7 cellular contexts compared by ENCODE assay signal in the genomic region with DNA sequence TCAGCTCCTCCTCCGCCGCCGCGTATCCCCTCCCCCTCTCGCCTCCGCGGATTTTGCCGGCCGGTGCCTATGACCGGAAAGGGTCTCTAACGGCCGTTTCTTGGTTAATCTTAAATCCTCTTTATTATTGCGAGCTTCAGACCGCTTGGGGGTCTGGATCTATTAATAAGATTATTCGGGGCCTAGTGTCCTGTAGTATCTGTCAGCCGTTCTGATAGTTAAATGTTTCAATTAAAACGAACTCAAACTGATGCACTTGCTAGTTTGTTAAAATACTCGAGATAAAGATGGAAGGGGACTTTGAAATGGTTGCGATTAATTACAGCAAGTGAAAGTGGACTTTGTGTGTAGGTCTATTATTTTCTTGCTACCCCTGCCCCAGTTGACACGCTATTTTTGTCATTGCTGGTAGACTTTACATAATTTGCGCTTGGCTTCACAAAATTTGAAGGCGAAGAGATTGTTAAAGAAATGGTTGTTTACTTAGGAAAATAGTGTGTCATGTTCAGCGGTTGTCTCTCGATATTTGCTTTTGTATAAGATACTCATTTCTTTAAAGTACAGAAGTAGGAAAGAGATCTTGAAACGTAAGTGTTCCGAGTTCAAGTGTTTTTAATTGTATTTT. TPM values are rescaled to one million over a fixed set of nuclear protein-coding genes. Genes with fewer than 3 reads are reported as not detected.
A peak's percentile ranks its signal among the peaks of the same experiment; 100 is the strongest.
DNase-seq lines count a peak whose midpoint lies in the region; ATAC-seq and TF ChIP-seq lines count a peak whose summit lies in the region.

No MANE protein-coding gene starts in this region.

- H3K27me3 Mint-ChIP-seq in activated T-cell treated with anti-CD3 and anti-CD28 coated beads, Interleukin-2, amount 50 U/mL, for 24 hours = no peaks in the 10 kb centered on the region

- peaks cover 43% of the 10 kb centered on the region for H3K4me1 Mint-ChIP-seq in activated T-cell treated with anti-CD3 and anti-CD28 coated beads, Interleukin-2, amount 50 U/mL, for 24 hours (ENCODE audit: low read depth)

- no peak for TF ChIP-seq CTCF in cardiac muscle cell (IDR thresholded peaks at IDR 0.05; ENCODE audit: low read depth, low read length)

- intact Hi-C loops in posterior cingulate gyrus (cut with DNase I) = loop anchor here (2.0 to 5.0 kb wide), 3 partner anchors 44 to 63 kb away; a partner anchor contains a TSS

- H3K9me3 ChIP-seq in cardiac muscle cell (ENCODE audit: low read depth) = no peaks in the 10 kb centered on the region

- H3K4me3 Mint-ChIP-seq in activated T-cell treated with anti-CD3 and anti-CD28 coated beads, Interleukin-2, amount 50 U/mL, for 24 hours = peak overlapping the region; percentile 96

- peak overlapping the region; percentile 100 for H3K27ac Mint-ChIP-seq in activated T-cell treated with anti-CD3 and anti-CD28 coated beads, Interleukin-2, amount 50 U/mL, for 24 hours

- H3K36me3 Mint-ChIP-seq in activated T-cell treated with anti-CD3 and anti-CD28 coated beads, Interleukin-2, amount 50 U/mL, for 24 hours (ENCODE audit: low read depth) = peaks cover 88% of the 10 kb centered on the region

- no peaks in the 10 kb centered on the region for H3K27me3 ChIP-seq in cardiac muscle cell

- DNase-seq in Jurkat, Clone E6-1 (ENCODE audit: low read depth, low spot score) = no peak
- no peak for DNase-seq in activated T-cell treated with anti-CD3 and anti-CD28 coated beads, Interleukin-2, amount 50 U/mL, for 24 hours
- no peak for DNase-seq in cardiac muscle cell (ENCODE audit: low read depth in 1 of 2, low spot score in 1 of 2)
- DNase-seq in posterior cingulate gyrus = peak in 8 of 10 donors; percentile 40 to 93 (median 63)

- H3K27ac ChIP-seq in cardiac muscle cell = peak overlapping the region; percentile 97

- H3K9me3 Mint-ChIP-seq in activated T-cell treated with anti-CD3 and anti-CD28 coated beads, Interleukin-2, amount 50 U/mL, for 24 hours = no peaks in the 10 kb centered on the region

- H3K36me3 ChIP-seq in cardiac muscle cell = peaks cover 20% of the 10 kb centered on the region

- ATAC-seq in GM19395 (IDR thresholded peaks at IDR 0.05; ENCODE audit: unreplicated experiment) = peak; percentile 23
- no peak for ATAC-seq in HG02798 (IDR thresholded peaks at IDR 0.05; ENCODE audit: poor library complexity, unreplicated experiment)
- ATAC-seq in HG03175 (IDR thresholded peaks at IDR 0.05; ENCODE audit: unreplicated experiment) = no peak

- peak overlapping the region; percentile 97 for H3K4me3 ChIP-seq in Jurkat, Clone E6-1 (ENCODE audit: low read length)
- H3K4me3 ChIP-seq in cardiac muscle cell = peak overlapping the region; percentile 93

- H3K4me1 ChIP-seq in cardiac muscle cell (ENCODE audit: low read depth) = peaks cover 20% of the 10 kb centered on the region

RNA-seq across cellular contexts. Expression of a gene that starts 0.8 kb away (rescaled TPM):
- 113 TPM for polyA plus RNA-seq in Jurkat, Clone E6-1 (2012; ENCODE audit: insufficient read depth, insufficient read length)
- 88.0 and 161 TPM in 2 replicates for total RNA-seq in cardiac muscle cell
- polyA plus RNA-seq in cardiac muscle cell = 314 and 389 TPM in 2 replicates

RNA-seq across cellular contexts. Expression of a gene that starts 1.7 kb away (rescaled TPM):
- polyA plus RNA-seq in Jurkat, Clone E6-1 (2012; ENCODE audit: insufficient read depth, insufficient read length) = 128 TPM
- total RNA-seq in cardiac muscle cell = 71.7 and 129 TPM in 2 replicates
- polyA plus RNA-seq in cardiac muscle cell = 53.7 and 64.8 TPM in 2 replicates

RNA-seq across cellular contexts. Expression of a gene that starts 44.9 kb away (rescaled TPM):
- polyA plus RNA-seq in Jurkat, Clone E6-1 (2012; ENCODE audit: insufficient read depth, insufficient read length) = 48.3 TPM
- 25.2 TPM in 2 replicates for total RNA-seq in cardiac muscle cell
- polyA plus RNA-seq in cardiac muscle cell = 34.9 and 38.5 TPM in 2 replicates

RNA-seq across cellular contexts. Expression of a gene that starts 52.1 kb away (rescaled TPM):
- 1.5 TPM for polyA plus RNA-seq in Jurkat, Clone E6-1 (2012; ENCODE audit: insufficient read depth, insufficient read length)
- total RNA-seq in cardiac muscle cell = 1.8 and 2.3 TPM in 2 replicates
- polyA plus RNA-seq in cardiac muscle cell = 4.8 and 6.6 TPM in 2 replicates

Comparison
In these comparisons a context has a peak if more than half of its experiments do, and no peak if none do; other contexts are left out.
1. DNase-seq: peak in posterior cingulate gyrus (8 of 10); none in Jurkat, Clone E6-1 (single experiment), activated T-cell treated with anti-CD3 and anti-CD28 coated beads, Interleukin-2, amount 50 U/mL, for 24 hours (single experiment) and cardiac muscle cell (0 of 2).